In genomic region chr14:105116451-105117256, GRCh38 we compare ENCODE assay signal across 19 cellular contexts. TPM values are rescaled to one million over a fixed set of nuclear protein-coding genes. Genes with fewer than 3 reads are reported as not detected.
"Had no signal": no experiment of that assay in that cellular context is flagged by ENCODE, and none has a peak within 500 bp of the region (broad histone marks: within the 10 kb centered on the region; RNA-seq: fewer than 3 reads in every experiment).

No MANE protein-coding gene starts in this region.

- H3K4me1 ChIP-seq: adrenal gland, pancreas, tibial nerve had no signal

- H3K4me3 Mint-ChIP-seq: activated CD4-positive, alpha-beta T cell treated with anti-CD3 and anti-CD28 coated beads, Interleukin-2, amount 10 ng/mL, durations not matched to agents 7 days and 5 days; activated CD8-positive, alpha-beta T cell treated with anti-CD3 and anti-CD28 coated beads, Interleukin-2, amount 10 ng/mL, durations not matched to agents 7 days and 5 days; dendritic cell treated with granulocyte-macrophage colony-stimulating factor and Interleukin-4, amounts not matched to agents 40 ng/mL and 50 ng/mL, for 4 days; immature natural killer cell; memory B cell; naive thymus-derived CD4-positive, alpha-beta T cell had no signal

- H3K4me1 Mint-ChIP-seq: activated CD4-positive, alpha-beta T cell treated with anti-CD3 and anti-CD28 coated beads, Interleukin-2, amount 10 ng/mL, durations not matched to agents 7 days and 5 days; immature natural killer cell; memory B cell; naive thymus-derived CD4-positive, alpha-beta T cell had no signal

- H3K27ac ChIP-seq: adrenal gland, breast epithelium, pancreas, tibial nerve had no signal

- H3K36me3 Mint-ChIP-seq: immature natural killer cell had no signal

- H3K27me3 ChIP-seq: adrenal gland, breast epithelium, pancreas had no signal

- FAIRE-seq: astrocyte, endothelial cell of umbilical vein, pancreas had no signal

- H3K9me3 ChIP-seq: adrenal gland, pancreas had no signal

- DNase-seq: activated CD4-positive, alpha-beta T cell treated with anti-CD3 and anti-CD28 coated beads, Interleukin-2, amount 10 ng/mL, durations not matched to agents 7 days and 5 days; activated gamma-delta T cell; cerebellar nuclear complex; effector CD8-positive, alpha-beta T cell; esophagus squamous epithelium; immature natural killer cell; naive thymus-derived CD4-positive, alpha-beta T cell; stimulated activated naive CD4-positive, alpha-beta T cell; T1000 had no signal

- ATAC-seq: activated CD8-positive, alpha-beta T cell treated with anti-CD3 and anti-CD28 coated beads, Interleukin-2, amount 10 ng/mL, durations not matched to agents 7 days and 5 days; activated naive CD4-positive, alpha-beta T cell treated with anti-CD3 and anti-CD28 coated beads, Interleukin-2, amount 50 U/mL, for 72 hours; naive thymus-derived CD4-positive, alpha-beta T cell; pancreas had no signal

- H3K27ac Mint-ChIP-seq: activated CD4-positive, alpha-beta T cell treated with anti-CD3 and anti-CD28 coated beads, Interleukin-2, amount 10 ng/mL, durations not matched to agents 7 days and 5 days; activated CD8-positive, alpha-beta T cell treated with anti-CD3 and anti-CD28 coated beads, Interleukin-2, amount 10 ng/mL, durations not matched to agents 7 days and 5 days; activated naive CD4-positive, alpha-beta T cell treated with anti-CD3 and anti-CD28 coated beads, Interleukin-2, amount 50 U/mL, for 72 hours; dendritic cell treated with granulocyte-macrophage colony-stimulating factor and Interleukin-4, amounts not matched to agents 40 ng/mL and 50 ng/mL, for 4 days; immature natural killer cell; memory B cell; naive thymus-derived CD4-positive, alpha-beta T cell had no signal

- H3K4me3 ChIP-seq: adrenal gland, breast epithelium, esophagus squamous epithelium, pancreas, tibial nerve had no signal

- H3K36me3 ChIP-seq: adrenal gland, breast epithelium, esophagus squamous epithelium, pancreas, tibial nerve had no signal

RNA-seq across cellular contexts. Expression of gene GPR132, which starts 51.4 kb away (rescaled TPM):
- total RNA-seq: endothelial cell of umbilical vein had no signal
- polyA plus RNA-seq: endothelial cell of umbilical vein had no signal
